In the genomic region with DNA sequence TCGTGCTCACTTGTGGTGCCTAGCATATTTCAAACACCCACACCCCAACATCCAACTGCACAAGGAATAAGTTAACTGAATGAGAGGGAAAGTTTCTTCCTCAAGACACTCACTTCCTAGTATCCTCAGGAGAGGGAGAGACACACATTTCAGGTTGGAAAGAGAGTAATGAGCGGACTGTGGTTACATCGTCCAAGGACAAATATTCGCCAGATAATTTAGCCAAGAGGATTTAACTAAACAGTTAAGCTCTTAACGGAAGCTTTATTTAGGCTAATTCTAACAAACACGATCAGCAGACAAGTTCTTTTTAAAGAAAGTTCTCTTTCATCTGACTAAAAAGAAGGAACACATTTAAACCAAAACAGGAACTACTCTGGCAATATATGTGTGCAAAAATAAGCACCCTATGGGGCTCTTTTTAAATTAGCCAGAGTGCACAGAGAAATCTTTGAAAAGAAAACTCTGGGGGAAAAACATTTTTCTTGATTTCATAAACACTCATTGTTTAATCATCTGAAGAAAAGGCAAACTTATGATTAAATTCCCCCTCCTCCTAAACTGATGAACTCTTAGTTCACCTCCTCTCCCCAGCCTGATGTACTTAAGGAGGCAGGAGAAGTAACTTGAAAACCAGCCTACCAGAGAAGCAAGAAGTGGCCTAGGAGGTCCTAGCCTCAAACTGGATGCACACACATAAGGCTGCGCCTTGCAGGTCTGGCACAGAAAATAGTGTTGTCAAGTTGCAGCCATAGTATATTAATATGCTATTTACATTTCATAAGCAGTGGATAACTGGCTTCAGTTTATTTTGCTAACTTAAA, we compare ENCODE assay signal across 9 cellular contexts. TPM values are rescaled to one million over a fixed set of nuclear protein-coding genes. Genes with fewer than 3 reads are reported as not detected.
DNase-seq lines count a peak whose midpoint lies in the region; ATAC-seq and TF ChIP-seq lines count a peak whose summit lies in the region.
"Had no signal": no experiment of that assay in that cellular context is flagged by ENCODE, and none has a peak within 500 bp of the region (broad histone marks: within the 10 kb centered on the region; RNA-seq: fewer than 3 reads in every experiment).

No MANE protein-coding gene starts in this region.

- H3K4me3 ChIP-seq in left lung, result no peak overlapping the region

- peak overlapping the region in 1 of 2 donors; percentile 53 for H3K27ac ChIP-seq in left lung

- DNase-seq in GDM1 (lab: John Stamatoyannopoulos, UW) (peak; percentile 5), MV-4-11 (lab: John Stamatoyannopoulos, UW) (peak; percentile 61), left lung (no peak), DMS 273 treated with DMSO at 0.1 percent for 48 hours (lab: John Stamatoyannopoulos, UW) (no peak), T1000 (lab: John Stamatoyannopoulos, UW) (no peak), ureter (ENCODE audit: low spot score) (no peak)
- DNase-seq: NCI-H1105 had no signal

- H3K9me3 ChIP-seq in left lung, result no peaks in the 10 kb centered on the region

- no peaks in the 10 kb centered on the region for H3K27me3 ChIP-seq in left lung

- H3K36me3 ChIP-seq in left lung, result no peaks in the 10 kb centered on the region

- H3K4me1 ChIP-seq in left lung, result peaks cover 4 to 16% of the 10 kb centered on the region in 2 donors

- ATAC-seq in GM19467 (IDR thresholded peaks at IDR 0.05; ENCODE audit: unreplicated experiment) (peak; percentile 48), left lung (peak; percentile 27), GM18870 (IDR thresholded peaks at IDR 0.05; ENCODE audit: unreplicated experiment) (no peak)

- no peak for TF ChIP-seq CTCF in left lung (IDR thresholded peaks at IDR 0.05)

- intact Hi-C loops in left lung (cut with DNase I), result no loop called here

RNA-seq across cellular contexts. Expression of gene BTG1, which starts 13.3 kb away (rescaled TPM):
- total RNA-seq in left lung (100 to 1,000 TPM in 1 of 2 donors, 10 to 100 TPM in 1; 87.9 to 114 TPM), ureter (139 TPM)

Comparison
In these comparisons a context has a peak if more than half of its experiments do, and no peak if none do; other contexts are left out.
1. DNase-seq: peak in GDM1 (single experiment) and MV-4-11 (single experiment); none in left lung (0 of 2), DMS 273 treated with DMSO at 0.1 percent for 48 hours (single experiment), T1000 (single experiment) and ureter (single experiment).